23 cellular contexts compared by ENCODE assay signal in genomic region chr17:50303051-50303450, GRCh38. TPM values are rescaled to one million over a fixed set of nuclear protein-coding genes. Genes with fewer than 3 reads are reported as not detected.
"Had no signal": no experiment of that assay in that cellular context is flagged by ENCODE, and none has a peak within 500 bp of the region (broad histone marks: within the 10 kb centered on the region; RNA-seq: fewer than 3 reads in every experiment).

No MANE protein-coding gene starts in this region.

- H3K4me3 ChIP-seq: coronary artery, hepatocyte, thoracic aorta, transverse colon had no signal

- H3K4me2 ChIP-seq: hepatocyte had no signal

- H3K27ac ChIP-seq: coronary artery, hepatocyte, thoracic aorta had no signal

- H3K4me1 Mint-ChIP-seq: stimulated activated naive B cell treated with anti-CD40 and anti-IgM and Interleukin-4, amounts not matched to agents 10 μg/mL and 1 μg/mL and 100 μg/mL, for 72 hours had no signal

- H3K27ac Mint-ChIP-seq: naive thymus-derived CD4-positive, alpha-beta T cell; nephron progenitor cell; stimulated activated naive B cell treated with anti-CD40 and anti-IgM and Interleukin-4, amounts not matched to agents 10 μg/mL and 1 μg/mL and 100 μg/mL, for 72 hours had no signal

- ATAC-seq: naive thymus-derived CD4-positive, alpha-beta T cell; right cardiac atrium; stimulated activated naive B cell treated with anti-CD40 and anti-IgM and Interleukin-4, amounts not matched to agents 10 μg/mL and 1 μg/mL and 100 μg/mL, for 72 hours; stimulated activated naive CD8-positive, alpha-beta T cell treated with anti-CD3 and anti-CD28 coated beads, Interleukin-15, amount 100 ng/mL, for 72 hours had no signal

- DNase-seq: effector CD4-positive, alpha-beta T cell; foreskin melanocyte; head of caudate nucleus; naive thymus-derived CD4-positive, alpha-beta T cell; nephron progenitor cell; right cardiac atrium; small intestine; stimulated activated CD4-positive, alpha-beta T cell treated with anti-CD3 and anti-CD28 coated beads, Interleukin-12 subunit alpha, Interleukin-12 subunit beta, amount 100 ng/mL, for 4 hours; stimulated activated CD4-positive, alpha-beta T cell treated with anti-CD3 and anti-CD28 coated beads, Interleukin-2, amount 100 ng/mL, for 48 hours; stimulated activated naive B cell treated with anti-CD40 and anti-IgM and Interleukin-4, amounts not matched to agents 10 μg/mL and 1 μg/mL and 100 μg/mL, for 72 hours; stimulated activated naive CD8-positive, alpha-beta T cell treated with anti-CD3 and anti-CD28 coated beads, Interleukin-15, amount 100 ng/mL, for 72 hours; substantia nigra; transverse colon had no signal

- H3K4me3 Mint-ChIP-seq: naive thymus-derived CD4-positive, alpha-beta T cell; nephron progenitor cell; stimulated activated naive B cell treated with anti-CD40 and anti-IgM and Interleukin-4, amounts not matched to agents 10 μg/mL and 1 μg/mL and 100 μg/mL, for 72 hours; stimulated activated naive CD8-positive, alpha-beta T cell treated with anti-CD3 and anti-CD28 coated beads, Interleukin-15, amount 100 ng/mL, for 72 hours had no signal

- H3K27me3 ChIP-seq: hepatocyte, neutrophil, transverse colon had no signal

- H3K79me2 ChIP-seq: hepatocyte had no signal

- H3K9me3 Mint-ChIP-seq: naive thymus-derived CD4-positive, alpha-beta T cell; stimulated activated naive B cell treated with anti-CD40 and anti-IgM and Interleukin-4, amounts not matched to agents 10 μg/mL and 1 μg/mL and 100 μg/mL, for 72 hours; stimulated activated naive CD8-positive, alpha-beta T cell treated with anti-CD3 and anti-CD28 coated beads, Interleukin-15, amount 100 ng/mL, for 72 hours had no signal

- H2AFZ ChIP-seq: hepatocyte had no signal

- H3K36me3 ChIP-seq: neutrophil, thoracic aorta, transverse colon had no signal

- H3K9me3 ChIP-seq: neutrophil, thoracic aorta, transverse colon had no signal

- H3K36me3 Mint-ChIP-seq: naive thymus-derived CD4-positive, alpha-beta T cell; stimulated activated naive B cell treated with anti-CD40 and anti-IgM and Interleukin-4, amounts not matched to agents 10 μg/mL and 1 μg/mL and 100 μg/mL, for 72 hours had no signal

RNA-seq across cellular contexts. Expression of gene TMEM92, which starts 28.8 kb away (rescaled TPM):
- total RNA-seq: cerebellum, dermis microvascular lymphatic vessel endothelial cell, lung microvascular endothelial cell, mesenteric fat pad, mononuclear cell, pulmonary artery endothelial cell, right cardiac atrium had no signal
- polyA plus RNA-seq: naive thymus-derived CD4-positive, alpha-beta T cell; right cardiac atrium had no signal
